8 cellular contexts compared by ENCODE assay signal in genomic region chr1:244049142-244049968, GRCh38. TPM values are rescaled to one million over a fixed set of nuclear protein-coding genes. Genes with fewer than 3 reads are reported as not detected.
A peak's percentile ranks its signal among the peaks of the same experiment; 100 is the strongest.
DNase-seq lines count a peak whose midpoint lies in the region; ATAC-seq and TF ChIP-seq lines count a peak whose summit lies in the region.

No MANE protein-coding gene starts in this region.

- no peak overlapping the region for H3K27ac Mint-ChIP-seq in CD4-positive, alpha-beta T cell

- peaks cover 32% of the 10 kb centered on the region for H3K4me1 ChIP-seq in HUES6 (ENCODE audit: control insufficient read depth, insufficient read depth, low read length)

- H3K4me1 Mint-ChIP-seq in CD4-positive, alpha-beta T cell (ENCODE audit: low read depth): peaks cover 29% of the 10 kb centered on the region

- CTCF ChIA-PET in CD4-positive, alpha-beta T cell (lab: Charles Lee): interaction anchor here (0.7 kb wide), 1 partner anchor 164 kb away, joined by 3 read pairs; no protein-coding TSS in a partner anchor

- DNase-seq in CD4-positive, alpha-beta T cell: peak; percentile 33 to 74 (median 50)
- DNase-seq in T-helper 1 cell: peak; percentile 27 to 62 (median 31)
- no peak for DNase-seq in brain microvascular endothelial cell
- DNase-seq in islet precursor cell: peak; percentile 64
- DNase-seq in stimulated activated CD4-positive, alpha-beta T cell treated with anti-CD3 and anti-CD28 coated beads, Interleukin-1b, Interleukin-23, amount 100 ng/mL, for 4 hours (ENCODE audit: low read depth in 2 of 2): peak; percentile 28 to 32
- DNase-seq in epidermal melanocyte (ENCODE audit: insufficient read length, low spot score): no peak

- H3K4me3 ChIP-seq in HUES6 (ENCODE audit: low read depth, low read length) (peak overlapping the region; percentile 73), brain microvascular endothelial cell (ENCODE audit: low read depth, low read length) (peak overlapping the region; percentile 70)

- H3K27me3 Mint-ChIP-seq in CD4-positive, alpha-beta T cell: no peaks in the 10 kb centered on the region

- H3K9ac ChIP-seq in HUES6 (ENCODE audit: low read length): peak overlapping the region; percentile 75

- intact Hi-C loops in CD4-positive, alpha-beta T cell (cut with DNase I, micrococcal nuclease): loop anchor here (2.0 to 10.0 kb wide), 5 partner anchors 401 to 795 kb away; partner anchors contain the start of genes ADSS2 (in 2 of the 2), CEP170 (in 1 of the 2) and DESI2 (in 1 of the 2)

- H3K27ac ChIP-seq in CD4-positive, alpha-beta T cell (ENCODE audit: low read depth, low read length): peak overlapping the region; percentile 87
- H3K27ac ChIP-seq in HUES6 (ENCODE audit: low read depth, low read length) (no peak overlapping the region), brain microvascular endothelial cell (no peak overlapping the region)

- H3K9me3 ChIP-seq in CD4-positive, alpha-beta T cell (ENCODE audit: control insufficient read depth, low read length): no peaks in the 10 kb centered on the region
- no peaks in the 10 kb centered on the region for H3K9me3 ChIP-seq in HUES6 (ENCODE audit: control insufficient read depth, insufficient read depth, low read depth, low read length)

- H3K36me3 ChIP-seq in HUES6 (ENCODE audit: control insufficient read depth, insufficient read depth, low read length): peaks cover 6% of the 10 kb centered on the region
- peaks cover 6% of the 10 kb centered on the region for H3K36me3 ChIP-seq in brain microvascular endothelial cell (replicated peaks)

- in situ Hi-C loops in brain microvascular endothelial cell (cut with HindIII; ENCODE audit: low pct_ligation_motif_present, low sequenced_read_pairs): no loop called here

- ATAC-seq in CD4-positive, alpha-beta T cell (ENCODE audit: poor library complexity): peak; percentile 4
- no peak for ATAC-seq in HG02763 (IDR thresholded peaks at IDR 0.05; ENCODE audit: unreplicated experiment)

- H3K36me3 Mint-ChIP-seq in CD4-positive, alpha-beta T cell (ENCODE audit: low read depth): peaks cover 29% of the 10 kb centered on the region

- no peaks in the 10 kb centered on the region for H3K27me3 ChIP-seq in CD4-positive, alpha-beta T cell (ENCODE audit: control insufficient read depth, insufficient read depth, low read length)
- H3K27me3 ChIP-seq in HUES6 (ENCODE audit: control insufficient read depth, insufficient read depth, low read length) (peaks cover 23% of the 10 kb centered on the region; the same call in 1 of the 2 replicates), brain microvascular endothelial cell (replicated peaks) (no peaks in the 10 kb centered on the region)

- no peak overlapping the region for H3K4me3 Mint-ChIP-seq in CD4-positive, alpha-beta T cell

- POLR2A ChIA-PET in CD4-positive, alpha-beta T cell (lab: Charles Lee): interaction anchor here (0.7 to 13.3 kb wide), 9 partner anchors 8 to 402 kb away, joined by 3 to 283 read pairs (median 5); partner anchors contain the start of genes ADSS2 and AKT3

- TF ChIP-seq CTCF in CD4-positive, alpha-beta T cell (IDR thresholded peaks at IDR 0.05): no peak
- no peak for TF ChIP-seq CTCF in brain microvascular endothelial cell (IDR thresholded peaks at IDR 0.05; ENCODE audit: low read depth, low read length, missing control alignments)

- H3K9me3 Mint-ChIP-seq in CD4-positive, alpha-beta T cell: no peaks in the 10 kb centered on the region

RNA-seq across cellular contexts. Expression of gene ZBTB18, which starts 1.7 kb away (rescaled TPM):
- 10 to 100 TPM; 57.2 to 59.9 TPM for total RNA-seq in CD4-positive, alpha-beta T cell

Comparison
In these comparisons a context has a peak if more than half of its experiments do, and no peak if none do; other contexts are left out.
1. DNase-seq: peak in CD4-positive, alpha-beta T cell (10 of 10), T-helper 1 cell (5 of 5), islet precursor cell (single experiment) and stimulated activated CD4-positive, alpha-beta T cell treated with anti-CD3 and anti-CD28 coated beads, Interleukin-1b, Interleukin-23, amount 100 ng/mL, for 4 hours (2 of 2); none in brain microvascular endothelial cell (single experiment) and epidermal melanocyte (single experiment).